ENCODE assay signal across 8 cellular contexts in the genomic region with DNA sequence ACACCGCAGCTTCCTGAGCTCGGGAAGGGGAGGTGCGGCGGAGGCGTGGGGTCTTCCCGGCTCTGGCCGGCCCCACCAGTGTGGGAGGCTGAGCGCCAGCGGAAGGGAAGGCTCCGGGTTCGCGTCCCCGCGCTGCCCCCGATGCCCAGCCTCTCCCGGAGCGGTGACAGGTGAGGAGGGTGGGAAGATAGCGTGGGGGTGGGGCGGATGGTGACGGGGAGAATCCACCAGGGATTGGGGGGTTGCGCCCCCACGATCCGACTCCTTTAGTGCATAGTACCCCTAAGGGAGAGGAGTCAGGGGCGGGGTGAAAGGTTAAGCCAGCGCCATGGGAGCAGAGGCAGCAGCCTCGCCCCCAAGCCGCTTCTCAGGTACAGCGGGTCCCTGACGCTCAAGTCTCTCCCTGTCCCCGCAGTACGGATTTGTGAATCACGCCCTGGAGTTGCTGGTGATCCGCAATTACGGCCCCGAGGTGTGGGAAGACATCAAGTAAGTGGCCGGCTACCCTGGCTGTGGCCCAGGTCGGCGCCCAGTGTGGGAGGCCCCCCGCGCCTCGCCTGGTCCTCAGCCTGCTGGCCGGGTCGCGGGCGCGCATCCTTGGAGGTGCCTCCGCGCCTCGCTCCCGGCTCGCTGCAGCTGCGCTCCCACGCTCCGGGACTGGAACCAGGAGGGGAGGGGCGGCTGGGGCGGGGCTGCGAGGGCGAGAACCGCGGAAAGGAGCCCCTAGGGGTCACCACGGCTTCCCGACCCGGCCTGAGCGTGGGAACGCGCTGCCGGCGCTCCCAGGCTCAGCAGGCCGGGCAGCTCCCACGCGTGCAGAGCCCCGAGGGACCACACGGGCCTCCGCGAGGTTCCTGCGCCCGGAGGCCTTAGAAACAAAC. TPM values are rescaled to one million over a fixed set of nuclear protein-coding genes. Genes with fewer than 3 reads are reported as not detected.
DNase-seq lines count a peak whose midpoint lies in the region; ATAC-seq, FAIRE-seq and TF ChIP-seq lines count a peak whose summit lies in the region.

No MANE protein-coding gene starts in this region.

- no peak for FAIRE-seq in keratinocyte (lab: Jason Lieb, UNC)

- no peaks in the 10 kb centered on the region for H3F3A ChIP-seq in GM23338 (replicated peaks; ENCODE audit: low read depth)
- H3F3A ChIP-seq in smooth muscle cell (ENCODE audit: low read depth) = peaks cover 11% of the 10 kb centered on the region

- CTCF ChIA-PET in MCF 10A (lab: Yijun Ruan, JAX) = interaction anchor here (0.6 to 0.8 kb wide), 4 partner anchors 10 to 977 kb away, joined by 3 to 4 read pairs (median 4); no protein-coding TSS in a partner anchor

- H3K4me3 Mint-ChIP-seq in GM23338 (peak overlapping the region; percentile 72), MCF 10A (ENCODE audit: unreplicated experiment) (peak overlapping the region; percentile 67)

- ATAC-seq in GM23338 = peak; percentile 61

- H3K9me3 Mint-ChIP-seq in GM23338 = no peaks in the 10 kb centered on the region; the same call in 1 of the 3 replicates
- peaks cover 6% of the 10 kb centered on the region for H3K9me3 Mint-ChIP-seq in MCF 10A (ENCODE audit: unreplicated experiment)

- TF ChIP-seq CTCF in GM12865 (IDR thresholded peaks at IDR 0.05; ENCODE audit: insufficient read depth, low read depth, low read length, missing control alignments) = no peak
- TF ChIP-seq CTCF in GM23338 (conservative IDR thresholded peaks at IDR 0.05; ENCODE audit: low read depth in 2 of 2) = 0 out of 4 replicates have a peak, but pooled peaks of 1 of the 2 experiments have one; percentile 6
- no peak for TF ChIP-seq CTCF in MCF 10A (IDR thresholded peaks at IDR 0.05; ENCODE audit: unreplicated experiment)
- TF ChIP-seq CTCF in keratinocyte (optimal IDR thresholded peaks at IDR 0.05 in 1 of 3, IDR thresholded peaks at IDR 0.05 in 1 of 3, conservative IDR thresholded peaks at IDR 0.05 in 1 of 3; ENCODE audit: extremely low read depth in 1 of 3, insufficient read depth in 2 of 3, low read length in 3 of 3) = no peak
- no peak for TF ChIP-seq CTCF in smooth muscle cell (IDR thresholded peaks at IDR 0.05; ENCODE audit: borderline replicate concordance, insufficient read depth, poor library complexity, severe bottlenecking)

- H2AFZ ChIP-seq in GM23338 (peak overlapping the region; percentile 92), keratinocyte (ENCODE audit: control insufficient read depth, low read length) (no peak overlapping the region), smooth muscle cell (ENCODE audit: low read depth) (peak overlapping the region; percentile 77)

- no peaks in the 10 kb centered on the region for H3K9me1 ChIP-seq in keratinocyte (ENCODE audit: control insufficient read depth, extremely low read depth, insufficient read depth, low read length)

- intact Hi-C loops in MCF 10A (cut with micrococcal nuclease) = no loop called here

- no peak overlapping the region for H3K27ac ChIP-seq in GM23338 (ENCODE audit: low read depth)
- no peak overlapping the region for H3K27ac ChIP-seq in keratinocyte (ENCODE audit: control insufficient read depth, insufficient read depth, low read length)
- peak overlapping the region; percentile 17 for H3K27ac ChIP-seq in smooth muscle cell (ENCODE audit: low read depth)

- 0 out of 2 replicates have a peak, but pooled peaks cover 4% of the 10 kb centered on the region for H3K4me1 ChIP-seq in GM23338 (ENCODE audit: insufficient read depth)
- H3K4me1 ChIP-seq in keratinocyte (ENCODE audit: control insufficient read depth, extremely low read depth, insufficient read depth, low read length) = no peaks in the 10 kb centered on the region
- H3K4me1 ChIP-seq in smooth muscle cell (ENCODE audit: low read depth) = peaks cover 13% of the 10 kb centered on the region

- H3K36me3 ChIP-seq in GM23338 (ENCODE audit: insufficient read depth) = no peaks in the 10 kb centered on the region
- H3K36me3 ChIP-seq in keratinocyte (ENCODE audit: control insufficient read depth in 2 of 2, extremely low read depth in 1 of 2, insufficient read depth in 2 of 2, low read length in 2 of 2) = no peaks in the 10 kb centered on the region
- H3K36me3 ChIP-seq in smooth muscle cell (ENCODE audit: low read depth) = no peaks in the 10 kb centered on the region

- H3K9me3 ChIP-seq in keratinocyte (ENCODE audit: control insufficient read depth, low read depth, low read length) = no peaks in the 10 kb centered on the region
- H3K9me3 ChIP-seq in smooth muscle cell (replicated peaks; ENCODE audit: low read depth) = no peaks in the 10 kb centered on the region

- DNase-seq in GM12865 (ENCODE audit: low read depth) (peak; percentile 59), GM23338 (ENCODE audit: low spot score) (peak; percentile 58), NCI-H2196 treated with DMSO at 0.1 percent for 48 hours (lab: John Stamatoyannopoulos, UW; ENCODE audit: unreplicated experiment) (peak; percentile 2), MCF 10A (ENCODE audit: unreplicated experiment) (no peak), keratinocyte (ENCODE audit: low read depth, low spot score) (no peak), smooth muscle cell (lab: John Stamatoyannopoulos, UW; ENCODE audit: unreplicated experiment) (peak; percentile 6), NCI-H187 (lab: John Stamatoyannopoulos, UW) (no peak), amniotic stem cell (lab: John Stamatoyannopoulos, UW) (no peak)

- H3K36me3 Mint-ChIP-seq in GM23338 (ENCODE audit: low read depth) = no peaks in the 10 kb centered on the region
- no peaks in the 10 kb centered on the region for H3K36me3 Mint-ChIP-seq in MCF 10A (ENCODE audit: insufficient read depth, unreplicated experiment)

- H3K4me1 Mint-ChIP-seq in GM23338 = peaks cover 9% of the 10 kb centered on the region
- no peaks in the 10 kb centered on the region for H3K4me1 Mint-ChIP-seq in MCF 10A (ENCODE audit: insufficient read depth, unreplicated experiment)

- H3K27me3 Mint-ChIP-seq in GM23338 (ENCODE audit: insufficient read depth, low read depth, poor library complexity) = peaks cover 10% of the 10 kb centered on the region
- no peaks in the 10 kb centered on the region for H3K27me3 Mint-ChIP-seq in MCF 10A (ENCODE audit: insufficient read depth, unreplicated experiment)

- H3K9me2 ChIP-seq in GM23338 (ENCODE audit: insufficient read depth) = no peaks in the 10 kb centered on the region; the same call in 1 of the 2 replicates

- H3K27ac Mint-ChIP-seq in GM23338 = no peak overlapping the region
- no peak overlapping the region for H3K27ac Mint-ChIP-seq in MCF 10A (ENCODE audit: low read depth, unreplicated experiment)

- peaks cover 31% of the 10 kb centered on the region for H3K27me3 ChIP-seq in GM23338 (ENCODE audit: insufficient read depth)
- peaks cover 18% of the 10 kb centered on the region for H3K27me3 ChIP-seq in keratinocyte (ENCODE audit: control insufficient read depth, extremely low read depth, insufficient read depth, low read length)
- no peaks in the 10 kb centered on the region for H3K27me3 ChIP-seq in smooth muscle cell (ENCODE audit: low read depth)

- peak overlapping the region; percentile 47 for H3K4me3 ChIP-seq in GM12865 (ENCODE audit: low read depth, low read length)
- H3K4me3 ChIP-seq in GM23338 = peak overlapping the region; percentile 65
- H3K4me3 ChIP-seq in keratinocyte (ENCODE audit: control insufficient read depth in 2 of 3, extremely low read depth in 1 of 3, insufficient read depth in 2 of 3, low read depth in 1 of 3, low read length in 3 of 3) = peak overlapping the region in 2 of 3 experiments; percentile 27 to 49
- peak overlapping the region; percentile 69 for H3K4me3 ChIP-seq in smooth muscle cell

- WGBS in smooth muscle cell (ENCODE audit: low lambda C conversion rate) = 3% methylated on average over 40 of the region's 77 CpGs

- H3K9ac ChIP-seq in keratinocyte (ENCODE audit: control insufficient read depth, extremely low read depth, insufficient read depth, low read length) (no peak overlapping the region), smooth muscle cell (ENCODE audit: low read depth) (peak overlapping the region; percentile 59)

- dilution Hi-C loops in keratinocyte (cut with MboI; ENCODE audit: extremely low pct_ligation_motif_present, low sequenced_read_pairs) = no loop called here

- H3K4me2 ChIP-seq in GM23338 (peak overlapping the region; percentile 85), keratinocyte (ENCODE audit: control insufficient read depth, extremely low read depth, insufficient read depth, low read depth, low read length) (peak overlapping the region; percentile 58), smooth muscle cell (peak overlapping the region; percentile 89)

- H3K79me2 ChIP-seq in GM23338 (replicated peaks; ENCODE audit: insufficient read depth) (no peaks in the 10 kb centered on the region), keratinocyte (ENCODE audit: control insufficient read depth, insufficient read depth, low read length) (no peaks in the 10 kb centered on the region), smooth muscle cell (ENCODE audit: low read depth) (no peaks in the 10 kb centered on the region)

- BruUV-seq in MCF 10A (replicated peaks; lab: Mats Ljungman, UMichigan) = no TSS peak

- POLR2A ChIA-PET in MCF 10A (lab: Yijun Ruan, JAX) = interaction anchor here (1.1 kb wide), 1 partner anchor 14 kb away, joined by 4 read pairs; no protein-coding TSS in a partner anchor

- H4K20me1 ChIP-seq in GM23338 (replicated peaks; ENCODE audit: insufficient read depth) (no peaks in the 10 kb centered on the region), keratinocyte (ENCODE audit: control insufficient read depth, extremely low read depth, insufficient read depth, low read length) (no peaks in the 10 kb centered on the region), smooth muscle cell (ENCODE audit: low read depth) (no peaks in the 10 kb centered on the region)

RNA-seq across cellular contexts. Expression of gene GUCY1B1, which starts 0.8 kb away (rescaled TPM):
- 4.3 TPM in 2 replicates for total RNA-seq in GM23338 (2014; rRNA removed; shearing (Covaris generic))
- polyA plus RNA-seq in GM23338 (2016; fragmentation: Nextera tagmentation; extraction: Ambion mirVana) (2.3 and 2.6 TPM in 2 replicates), keratinocyte (0.05 to 0.09 TPM (median 0.08 TPM) in 3 replicates), smooth muscle cell (16.3 and 26.7 TPM in 2 replicates)
- total RNA-seq in MCF 10A (2022) (0.34 TPM in 1 of 2 replicates, not detected in the other), smooth muscle cell (32.2 and 35.4 TPM in 2 replicates)
- polyA plus RNA-seq in keratinocyte (2011; ENCODE audit: low read depth) = 0.31 TPM
- 0.16 and 0.29 TPM in 2 replicates for polyA plus RNA-seq in keratinocyte (2011; cell fraction: cytosol; rRNA removed)
- 0.20 and 0.21 TPM in 2 replicates for polyA plus RNA-seq in keratinocyte (2011; cell fraction: nucleus; rRNA removed)
- polyA plus RNA-seq in keratinocyte (2012; ENCODE audit: low replicate concordance) = 0.41 TPM in 1 of 2 replicates, not detected in the other
- polyA minus RNA-seq in keratinocyte = 0.06 to 0.36 TPM in 2 of 3 replicates, not detected in the other
- polyA minus RNA-seq in keratinocyte (2011; cell fraction: cytosol; rRNA and poly(A)+ RNA removed) = not detected
- 0.21 and 0.47 TPM in 2 replicates for polyA minus RNA-seq in keratinocyte (2011; cell fraction: nucleus; rRNA and poly(A)+ RNA removed)

Comparison
In these comparisons a context has a peak if more than half of its experiments do, and no peak if none do; other contexts are left out.
1. DNase-seq: peak in GM12865 (single experiment), GM23338 (single experiment), NCI-H2196 treated with DMSO at 0.1 percent for 48 hours (single experiment) and smooth muscle cell (single experiment); none in MCF 10A (single experiment), keratinocyte (single experiment), NCI-H187 (0 of 2) and amniotic stem cell (single experiment).
2. Peak in every context shown above with its lines, with median percentiles within 50 percentile points of each other: H3K4me3 ChIP-seq and H3K4me2 ChIP-seq.